In the genomic region with DNA sequence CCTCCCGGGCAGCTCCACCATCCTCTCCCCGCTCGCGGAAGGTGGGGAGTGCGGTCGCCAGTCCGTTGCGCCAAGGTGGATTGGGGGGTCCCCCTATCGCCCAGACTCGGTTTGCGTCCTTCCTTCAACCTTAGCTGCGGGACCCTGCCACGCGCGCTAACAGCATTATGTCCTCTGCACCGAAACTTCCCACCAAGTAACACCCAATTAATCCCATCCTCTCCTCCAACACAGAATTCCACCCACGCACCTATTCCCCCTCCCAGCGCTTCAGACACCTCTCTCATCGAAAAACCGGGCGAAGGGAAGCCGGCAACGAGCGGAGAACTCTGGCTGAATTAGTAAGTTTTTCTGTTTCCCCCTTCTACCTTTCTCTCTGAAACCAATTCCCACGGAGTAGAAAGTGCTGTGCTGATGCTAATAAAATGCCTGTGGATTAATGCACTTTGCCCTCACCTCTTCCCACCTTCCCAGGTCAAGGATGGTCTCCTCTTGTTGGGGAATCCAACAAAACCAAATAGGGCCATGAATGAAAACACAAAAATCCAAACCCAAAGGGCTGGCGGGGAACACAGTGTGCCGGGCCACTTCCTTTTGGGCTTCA, we compare ENCODE assay signal across 1 cellular context.
TF ChIP-seq lines count a peak whose summit lies in the region.

No MANE protein-coding gene starts in this region.

TF ChIP-seq in K562, 482 proteins besides CTCF, POLR2A, EP300 and RAD21:
- 0 out of 2 replicates have a peak, but pooled peaks have one; percentile 35 for TF ChIP-seq EGR1 (conservative IDR thresholded peaks at IDR 0.05)
- TF ChIP-seq, protein P1, sequence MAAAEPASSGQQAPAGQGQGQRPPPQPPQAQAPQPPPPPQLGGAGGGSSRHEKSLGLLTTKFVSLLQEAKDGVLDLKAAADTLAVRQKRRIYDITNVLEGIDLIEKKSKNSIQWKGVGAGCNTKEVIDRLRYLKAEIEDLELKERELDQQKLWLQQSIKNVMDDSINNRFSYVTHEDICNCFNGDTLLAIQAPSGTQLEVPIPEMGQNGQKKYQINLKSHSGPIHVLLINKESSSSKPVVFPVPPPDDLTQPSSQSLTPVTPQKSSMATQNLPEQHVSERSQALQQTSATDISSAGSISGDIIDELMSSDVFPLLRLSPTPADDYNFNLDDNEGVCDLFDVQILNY (CRISPR knock-in tag; IDR thresholded peaks at IDR 0.05), result no peak
